Comparison of ENCODE assay signal across 12 cellular contexts in genomic region chr6:129707882-129708495, GRCh38. TPM values are rescaled to one million over a fixed set of nuclear protein-coding genes. Genes with fewer than 3 reads are reported as not detected.
A peak's percentile ranks its signal among the peaks of the same experiment; 100 is the strongest.
DNase-seq lines count a peak whose midpoint lies in the region; ATAC-seq and TF ChIP-seq lines count a peak whose summit lies in the region.
"Had no signal": no experiment of that assay in that cellular context is flagged by ENCODE, and none has a peak within 500 bp of the region (broad histone marks: within the 10 kb centered on the region; RNA-seq: fewer than 3 reads in every experiment).

No MANE protein-coding gene starts in this region.

- intact Hi-C loops in activated naive CD4-positive, alpha-beta T cell treated with anti-CD3 and anti-CD28 coated beads for 36 hours (cut with micrococcal nuclease): loop anchor here (2.0 kb wide), 1 partner anchor 43 kb away; no protein-coding TSS in a partner anchor
- intact Hi-C loops in MCF 10A (cut with micrococcal nuclease): loop anchor here (2.0 kb wide), 1 partner anchor 63 kb away; no protein-coding TSS in a partner anchor

- H3K27me3 ChIP-seq in upper lobe of left lung: no peaks in the 10 kb centered on the region

- 65 to 71% methylated on average over 6 to 8 of the region's 8 CpGs for WGBS in upper lobe of left lung, 2 donors

- TF ChIP-seq CTCF in MCF 10A (IDR thresholded peaks at IDR 0.05; ENCODE audit: unreplicated experiment): no peak
- no peak for TF ChIP-seq CTCF in mesothelial cell of epicardium (IDR thresholded peaks at IDR 0.05; ENCODE audit: unreplicated experiment)
- TF ChIP-seq CTCF in upper lobe of left lung (IDR thresholded peaks at IDR 0.05): no peak

- peaks cover 43% of the 10 kb centered on the region for H3K4me1 Mint-ChIP-seq in activated naive CD4-positive, alpha-beta T cell treated with anti-CD3 and anti-CD28 coated beads, Interleukin-2, amount 10 ng/mL, durations not matched to agents 7 days and 5 days
- H3K4me1 Mint-ChIP-seq in activated naive CD4-positive, alpha-beta T cell treated with anti-CD3 and anti-CD28 coated beads for 36 hours (ENCODE audit: low read depth): peaks cover 16% of the 10 kb centered on the region
- H3K4me1 Mint-ChIP-seq in MCF 10A (ENCODE audit: insufficient read depth, unreplicated experiment) (peaks cover 19% of the 10 kb centered on the region), mesothelial cell of epicardium (peaks cover 40% of the 10 kb centered on the region)

- H3K9me3 ChIP-seq in upper lobe of left lung: no peaks in the 10 kb centered on the region

- H3K4me3 Mint-ChIP-seq in activated naive CD4-positive, alpha-beta T cell treated with anti-CD3 and anti-CD28 coated beads, Interleukin-2, amount 10 ng/mL, durations not matched to agents 7 days and 5 days: peak overlapping the region; percentile 88
- no peak overlapping the region for H3K4me3 Mint-ChIP-seq in activated naive CD4-positive, alpha-beta T cell treated with anti-CD3 and anti-CD28 coated beads for 36 hours
- H3K4me3 Mint-ChIP-seq in MCF 10A (ENCODE audit: unreplicated experiment) (peak overlapping the region; percentile 84), mesothelial cell of epicardium (peak overlapping the region; percentile 29)

- H3K27me3 Mint-ChIP-seq in activated naive CD4-positive, alpha-beta T cell treated with anti-CD3 and anti-CD28 coated beads, Interleukin-2, amount 10 ng/mL, durations not matched to agents 7 days and 5 days: peaks cover 9% of the 10 kb centered on the region
- H3K27me3 Mint-ChIP-seq in activated naive CD4-positive, alpha-beta T cell treated with anti-CD3 and anti-CD28 coated beads for 36 hours (ENCODE audit: low read depth): peaks cover 3% of the 10 kb centered on the region
- H3K27me3 Mint-ChIP-seq in MCF 10A (ENCODE audit: insufficient read depth, unreplicated experiment): no peaks in the 10 kb centered on the region
- H3K27me3 Mint-ChIP-seq in mesothelial cell of epicardium (ENCODE audit: low read depth): no peaks in the 10 kb centered on the region

- TF ChIP-seq POLR2A in upper lobe of left lung (IDR thresholded peaks at IDR 0.05): no peak

- H3K36me3 ChIP-seq in upper lobe of left lung: peaks cover 0 to 6% (median 0%) of the 10 kb centered on the region in 4 donors

- no peak overlapping the region for H3K27ac Mint-ChIP-seq in activated naive CD4-positive, alpha-beta T cell treated with anti-CD3 and anti-CD28 coated beads, Interleukin-2, amount 10 ng/mL, durations not matched to agents 7 days and 5 days
- no peak overlapping the region for H3K27ac Mint-ChIP-seq in activated naive CD4-positive, alpha-beta T cell treated with anti-CD3 and anti-CD28 coated beads for 36 hours
- peak overlapping the region; percentile 79 for H3K27ac Mint-ChIP-seq in MCF 10A (ENCODE audit: low read depth, unreplicated experiment)
- peak overlapping the region; percentile 40 for H3K27ac Mint-ChIP-seq in mesothelial cell of epicardium

- DNase-seq in activated naive CD4-positive, alpha-beta T cell treated with anti-CD3 and anti-CD28 coated beads, Interleukin-2, amount 10 ng/mL, durations not matched to agents 7 days and 5 days: no peak
- no peak for DNase-seq in activated naive CD4-positive, alpha-beta T cell treated with anti-CD3 and anti-CD28 coated beads for 36 hours
- DNase-seq in MCF 10A (ENCODE audit: unreplicated experiment): no peak
- no peak for DNase-seq in mesothelial cell of epicardium (ENCODE audit: low spot score in 2 of 2, unreplicated experiment in 2 of 2)
- no peak for DNase-seq in upper lobe of left lung
- DNase-seq in activated T-cell treated with anti-CD3 and anti-CD28 coated beads, Interleukin-2, amount 50 U/mL, for 48 hours: no peak
- DNase-seq: activated CD8-positive, alpha-beta memory T cell treated with anti-CD3 and anti-CD28 coated beads, Interleukin-2, amount 50 U/mL, for 48 hours; dermis blood vessel endothelial cell; NCI-H2029 had no signal

- no peaks in the 10 kb centered on the region for H3K9me3 Mint-ChIP-seq in activated naive CD4-positive, alpha-beta T cell treated with anti-CD3 and anti-CD28 coated beads, Interleukin-2, amount 10 ng/mL, durations not matched to agents 7 days and 5 days
- H3K9me3 Mint-ChIP-seq in activated naive CD4-positive, alpha-beta T cell treated with anti-CD3 and anti-CD28 coated beads for 36 hours: no peaks in the 10 kb centered on the region
- H3K9me3 Mint-ChIP-seq in MCF 10A (ENCODE audit: unreplicated experiment) (no peaks in the 10 kb centered on the region), mesothelial cell of epicardium (no peaks in the 10 kb centered on the region)

- ATAC-seq in upper lobe of left lung (ENCODE audit: low FRiP score in 2 of 2) (no peak), GM18907 (IDR thresholded peaks at IDR 0.05; ENCODE audit: unreplicated experiment) (no peak), HG03108 (IDR thresholded peaks at IDR 0.05; ENCODE audit: unreplicated experiment) (no peak)

- H3K4me3 ChIP-seq in upper lobe of left lung: peak overlapping the region in 3 of 4 donors; percentile 50 to 59 (median 57)

- no peak for TF ChIP-seq EP300 in upper lobe of left lung (IDR thresholded peaks at IDR 0.05)

- H3K4me1 ChIP-seq in upper lobe of left lung: peaks cover 2 to 37% (median 19%) of the 10 kb centered on the region in 4 donors

- POLR2A ChIA-PET in MCF 10A (lab: Yijun Ruan, JAX): interaction anchor here (0.7 to 4.7 kb wide), 22 partner anchors 8 to 210 kb away, joined by 3 to 81 read pairs (median 4); no protein-coding TSS in a partner anchor

- no TSS peak for BruUV-seq in MCF 10A (replicated peaks; lab: Mats Ljungman, UMichigan)

- peaks cover 23% of the 10 kb centered on the region for H3K36me3 Mint-ChIP-seq in activated naive CD4-positive, alpha-beta T cell treated with anti-CD3 and anti-CD28 coated beads, Interleukin-2, amount 10 ng/mL, durations not matched to agents 7 days and 5 days
- no peaks in the 10 kb centered on the region for H3K36me3 Mint-ChIP-seq in activated naive CD4-positive, alpha-beta T cell treated with anti-CD3 and anti-CD28 coated beads for 36 hours (ENCODE audit: low read depth)
- H3K36me3 Mint-ChIP-seq in MCF 10A (ENCODE audit: insufficient read depth, unreplicated experiment) (no peaks in the 10 kb centered on the region), mesothelial cell of epicardium (peaks cover 5% of the 10 kb centered on the region)

- CTCF ChIA-PET in activated naive CD4-positive, alpha-beta T cell treated with anti-CD3 and anti-CD28 coated beads, Interleukin-2, amount 10 ng/mL, durations not matched to agents 7 days and 5 days (lab: Charles Lee): interaction anchor here (0.8 to 1.3 kb wide), 3 partner anchors 22 to 36 kb away, joined by 3 read pairs; no protein-coding TSS in a partner anchor
- CTCF ChIA-PET in activated naive CD4-positive, alpha-beta T cell treated with anti-CD3 and anti-CD28 coated beads for 36 hours (lab: Charles Lee): interaction anchor here (0.5 kb wide), 1 partner anchor 557 kb away, joined by 4 read pairs; no protein-coding TSS in a partner anchor
- CTCF ChIA-PET in MCF 10A (lab: Yijun Ruan, JAX): interaction anchor here (0.6 to 1.1 kb wide), 7 partner anchors 18 to 209 kb away, joined by 3 to 6 read pairs (median 4); no protein-coding TSS in a partner anchor

- H3K27ac ChIP-seq in upper lobe of left lung: peak overlapping the region; percentile 23 to 89 (median 76)
- H3K27ac ChIP-seq: HL-60 had no signal

RNA-seq across cellular contexts. Expression of gene ARHGAP18, which starts 2.0 kb away (rescaled TPM):
- 1 to 10 TPM; 3.2 to 3.7 TPM for total RNA-seq in activated naive CD4-positive, alpha-beta T cell treated with anti-CD3 and anti-CD28 coated beads for 36 hours
- total RNA-seq in MCF 10A (2022): 14.6 and 22.9 TPM in 2 replicates
- 8.1 to 10.5 TPM (median 10.2 TPM) in 3 replicates for total RNA-seq in mesothelial cell of epicardium
- 10 to 100 TPM; 30.4 to 56.8 (median 48.9) TPM for total RNA-seq in upper lobe of left lung

Comparison
In these comparisons a context has a peak if more than half of its experiments do, and no peak if none do; other contexts are left out.
1. H3K27ac Mint-ChIP-seq: peak in MCF 10A (single experiment) and mesothelial cell of epicardium (single experiment); none in activated naive CD4-positive, alpha-beta T cell treated with anti-CD3 and anti-CD28 coated beads, Interleukin-2, amount 10 ng/mL, durations not matched to agents 7 days and 5 days (single experiment) and activated naive CD4-positive, alpha-beta T cell treated with anti-CD3 and anti-CD28 coated beads for 36 hours (single experiment).